1 cellular context compared by ENCODE assay signal in the genomic region with DNA sequence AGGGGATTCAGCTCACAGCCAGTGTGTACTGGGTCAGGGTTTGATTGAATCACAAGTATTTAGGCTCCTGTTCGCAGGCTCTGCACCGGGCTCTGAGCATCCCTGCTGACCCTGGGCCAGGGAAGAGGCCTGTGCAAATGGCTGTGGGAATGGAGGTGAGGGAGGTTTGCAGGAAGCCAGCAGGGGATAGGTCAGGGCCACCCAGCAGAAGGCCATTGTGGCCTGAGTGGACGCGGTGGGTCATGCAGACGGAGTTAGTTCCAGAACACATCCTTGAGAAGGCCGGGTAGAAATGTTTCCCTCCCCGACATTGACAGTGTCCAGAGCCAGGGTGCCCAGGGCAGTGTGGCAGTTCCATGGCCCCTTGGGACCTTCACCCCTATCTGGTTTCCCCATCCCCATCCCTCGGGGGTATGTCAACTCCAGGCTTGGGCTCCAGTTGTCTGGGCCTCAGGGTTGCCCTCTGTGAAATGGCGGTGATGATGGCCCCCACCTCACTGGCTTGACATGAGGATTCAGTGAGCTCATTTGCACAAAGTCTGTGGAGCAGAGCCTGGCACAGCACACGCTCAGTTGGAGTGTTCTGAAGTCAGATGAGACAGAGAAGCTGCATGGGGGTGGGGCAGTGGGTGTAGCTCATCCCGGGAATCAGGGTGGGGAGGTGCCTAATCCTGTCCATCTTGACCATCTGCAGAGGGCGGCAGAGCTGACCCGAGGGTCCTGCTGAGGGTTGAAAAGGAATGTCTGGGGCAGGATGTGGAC.
TF ChIP-seq lines count a peak whose summit lies in the region.

No MANE protein-coding gene starts in this region.

TF ChIP-seq in HEK293T, 16 proteins besides CTCF, POLR2A, EP300 and RAD21 (continued from another document):
- TF ChIP-seq, protein P1, sequence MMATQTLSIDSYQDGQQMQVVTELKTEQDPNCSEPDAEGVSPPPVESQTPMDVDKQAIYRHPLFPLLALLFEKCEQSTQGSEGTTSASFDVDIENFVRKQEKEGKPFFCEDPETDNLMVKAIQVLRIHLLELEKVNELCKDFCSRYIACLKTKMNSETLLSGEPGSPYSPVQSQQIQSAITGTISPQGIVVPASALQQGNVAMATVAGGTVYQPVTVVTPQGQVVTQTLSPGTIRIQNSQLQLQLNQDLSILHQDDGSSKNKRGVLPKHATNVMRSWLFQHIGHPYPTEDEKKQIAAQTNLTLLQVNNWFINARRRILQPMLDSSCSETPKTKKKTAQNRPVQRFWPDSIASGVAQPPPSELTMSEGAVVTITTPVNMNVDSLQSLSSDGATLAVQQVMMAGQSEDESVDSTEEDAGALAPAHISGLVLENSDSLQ (IDR thresholded peaks at IDR 0.05) = no peak
- TF ChIP-seq SP1 (IDR thresholded peaks at IDR 0.05) = no peak
- no peak for TF ChIP-seq ELF4 (IDR thresholded peaks at IDR 0.05)
